ENCODE assay signal across 11 cellular contexts in genomic region chr12:7716391-7716790, GRCh38. TPM values are rescaled to one million over a fixed set of nuclear protein-coding genes. Genes with fewer than 3 reads are reported as not detected.
DNase-seq lines count a peak whose midpoint lies in the region; ATAC-seq and TF ChIP-seq lines count a peak whose summit lies in the region.
"Had no signal": no experiment of that assay in that cellular context is flagged by ENCODE, and none has a peak within 500 bp of the region (broad histone marks: within the 10 kb centered on the region; RNA-seq: fewer than 3 reads in every experiment).

No MANE protein-coding gene starts in this region.

- DNase-seq in SKM-1 treated with dmso at 0.1 percent for 144 hours (lab: John Stamatoyannopoulos, UW; ENCODE audit: unreplicated experiment): peak; percentile 1
- no peak for DNase-seq in SKM-1 (lab: John Stamatoyannopoulos, UW; ENCODE audit: unreplicated experiment)
- DNase-seq in MV-4-11 (lab: John Stamatoyannopoulos, UW): peak; percentile 60
- no peak for DNase-seq in chondrocyte (ENCODE audit: low spot score)
- peak; percentile 6 for DNase-seq in stromal cell of bone marrow (ENCODE audit: low read depth)
- no peak for DNase-seq in T-cell
- no peak for DNase-seq in amniotic stem cell (lab: John Stamatoyannopoulos, UW)
- DNase-seq in superior temporal gyrus (ENCODE audit: extremely low spot score): no peak
- DNase-seq: body of pancreas, NCI-H2029 treated with DMSO at 0.1 percent for 48 hours had no signal

- POLR2A ChIA-PET in T-cell (lab: Charles Lee): no interaction called here

- no peaks in the 10 kb centered on the region for H3K4me1 Mint-ChIP-seq in chondrocyte (ENCODE audit: low read depth)
- H3K4me1 Mint-ChIP-seq in T-cell: no peaks in the 10 kb centered on the region

- H3K27ac Mint-ChIP-seq in chondrocyte (ENCODE audit: unreplicated experiment) (no peak overlapping the region), T-cell (no peak overlapping the region)

- H3K9me3 Mint-ChIP-seq in chondrocyte (ENCODE audit: low read depth) (no peaks in the 10 kb centered on the region), T-cell (no peaks in the 10 kb centered on the region)

- H3K27me3 Mint-ChIP-seq in chondrocyte (ENCODE audit: low read depth) (peaks cover 7% of the 10 kb centered on the region), T-cell (peaks cover 9 to 11% of the 10 kb centered on the region in 2 donors)

- no peaks in the 10 kb centered on the region for H3K36me3 Mint-ChIP-seq in chondrocyte (ENCODE audit: low read depth)
- H3K36me3 Mint-ChIP-seq in T-cell: no peaks in the 10 kb centered on the region

- TF ChIP-seq CTCF in chondrocyte (IDR thresholded peaks at IDR 0.05): peak; percentile 22

- H3K4me3 Mint-ChIP-seq in chondrocyte (ENCODE audit: unreplicated experiment): no peak overlapping the region
- no peak overlapping the region for H3K4me3 Mint-ChIP-seq in T-cell

- CTCF ChIA-PET in T-cell (lab: Charles Lee): no interaction called here

- ATAC-seq in T-cell (replicated peaks in 1 of 4): no peak
- ATAC-seq: body of pancreas had no signal

RNA-seq across cellular contexts. Expression of gene DPPA3, which starts 5.2 kb away (rescaled TPM):
- total RNA-seq in chondrocyte (not detected in 3 replicates), T-cell (not detected)
- total RNA-seq: body of pancreas, renal cortical epithelial cell had no signal

RNA-seq across cellular contexts. Expression of gene GDF3, which starts 20.8 kb away (rescaled TPM):
- total RNA-seq in chondrocyte: not detected in 3 replicates
- not detected for total RNA-seq in T-cell
- total RNA-seq: body of pancreas, renal cortical epithelial cell had no signal

RNA-seq across cellular contexts. Expression of gene CLEC4C, which starts 30.8 kb away (rescaled TPM):
- total RNA-seq in chondrocyte (not detected in 3 replicates), T-cell (not detected)
- total RNA-seq: body of pancreas, renal cortical epithelial cell had no signal

RNA-seq across cellular contexts. Expression of gene NANOGNB, which starts 48.6 kb away (rescaled TPM):
- total RNA-seq in chondrocyte (not detected in 3 replicates), T-cell (not detected)
- total RNA-seq: body of pancreas, renal cortical epithelial cell had no signal

RNA-seq across cellular contexts. Expression of gene APOBEC1, which starts 50.7 kb away (rescaled TPM):
- total RNA-seq in chondrocyte (not detected in 3 replicates), T-cell (not detected)
- total RNA-seq: renal cortical epithelial cell had no signal

Comparison
In these comparisons a context has a peak if more than half of its experiments do, and no peak if none do; other contexts are left out.
1. DNase-seq: peak in SKM-1 treated with dmso at 0.1 percent for 144 hours (single experiment), MV-4-11 (single experiment) and stromal cell of bone marrow (single experiment); none in SKM-1 (single experiment), chondrocyte (single experiment), T-cell (0 of 34), amniotic stem cell (single experiment) and superior temporal gyrus (single experiment).